8 cellular contexts compared by ENCODE assay signal in genomic region chr11:123063396-123064267, GRCh38. TPM values are rescaled to one million over a fixed set of nuclear protein-coding genes. Genes with fewer than 3 reads are reported as not detected.
DNase-seq lines count a peak whose midpoint lies in the region; ATAC-seq and TF ChIP-seq lines count a peak whose summit lies in the region.

No MANE protein-coding gene starts in this region.

- in situ Hi-C loops in SK-MEL-5 (cut with HindIII; ENCODE audit: low pct_unique_long_range_greater_than_20kb, low sequenced_read_pairs) = no loop called here
- in situ Hi-C loops in mammary epithelial cell (cut with MboI; ENCODE audit: low sequenced_read_pairs in 2 of 2) = no loop called here

- H3K36me3 Mint-ChIP-seq in CD8-positive, alpha-beta T cell = peaks cover 42% of the 10 kb centered on the region
- H3K36me3 Mint-ChIP-seq in stimulated activated naive CD8-positive, alpha-beta T cell treated with anti-CD3 and anti-CD28 coated beads, Interleukin-15, Interleukin-2, amounts not matched to agents 100 ng/mL and 50 ng/mL, for 24 hours (ENCODE audit: low read depth) = peaks cover 48% of the 10 kb centered on the region

- CTCF ChIA-PET in CD8-positive, alpha-beta T cell (lab: Charles Lee) = interaction anchor here (1.0 to 3.3 kb wide), 4 partner anchors 9 to 39 kb away, joined by 3 to 13 read pairs (median 8); no protein-coding TSS in a partner anchor
- CTCF ChIA-PET in mammary epithelial cell (lab: Charles Lee; ENCODE audit: low non-redundant PET) = no interaction called here

- H3K4me1 ChIP-seq in CD8-positive, alpha-beta T cell (ENCODE audit: insufficient read depth, low read length) = peaks cover 41% of the 10 kb centered on the region
- peaks cover 10% of the 10 kb centered on the region for H3K4me1 ChIP-seq in HUES48 (ENCODE audit: control insufficient read depth, insufficient read depth, low read length)
- peaks cover 16% of the 10 kb centered on the region for H3K4me1 ChIP-seq in mammary epithelial cell (ENCODE audit: insufficient read depth, low read length)

- intact Hi-C loops in CD8-positive, alpha-beta T cell (cut with DNase I, micrococcal nuclease) = loop anchor here (2.0 to 10.0 kb wide), 8 partner anchors 39 to 1771 kb away; partner anchors contain the start of genes SC5D (in 2 of the 2), ZNF202 (in 2 of the 2) and GRAMD1B (in 1 of the 2)
- intact Hi-C loops in mammary epithelial cell (cut with micrococcal nuclease) = loop anchor here (5.0 kb wide), 1 partner anchor 124 kb away; no protein-coding TSS in a partner anchor

- no peaks in the 10 kb centered on the region for H3K9me3 ChIP-seq in CD8-positive, alpha-beta T cell (ENCODE audit: low read length)
- H3K9me3 ChIP-seq in HUES48 (ENCODE audit: control insufficient read depth, insufficient read depth, low read length) (no peaks in the 10 kb centered on the region), mammary epithelial cell (replicated peaks; ENCODE audit: insufficient read depth, low read length) (no peaks in the 10 kb centered on the region)

- peaks cover 22% of the 10 kb centered on the region for H4K20me1 ChIP-seq in mammary epithelial cell (ENCODE audit: insufficient read depth, low read length)

- ATAC-seq in CD8-positive, alpha-beta T cell = no peak

- H3K9ac ChIP-seq in HUES48 (ENCODE audit: low read depth, low read length) = peak overlapping the region; percentile 99
- peak overlapping the region; percentile 100 for H3K9ac ChIP-seq in mammary epithelial cell (ENCODE audit: insufficient read depth, low read length)

- POLR2A ChIA-PET in CD8-positive, alpha-beta T cell (lab: Charles Lee) = interaction anchor here (1.2 to 9.0 kb wide), 10 partner anchors 8 to 318 kb away, joined by 3 to 85 read pairs (median 11); no protein-coding TSS in a partner anchor

- H3K27me3 Mint-ChIP-seq in CD8-positive, alpha-beta T cell (ENCODE audit: low read depth) = no peaks in the 10 kb centered on the region
- H3K27me3 Mint-ChIP-seq in stimulated activated naive CD8-positive, alpha-beta T cell treated with anti-CD3 and anti-CD28 coated beads, Interleukin-15, Interleukin-2, amounts not matched to agents 100 ng/mL and 50 ng/mL, for 24 hours = no peaks in the 10 kb centered on the region

- peak overlapping the region; percentile 87 for H3K27ac ChIP-seq in CD8-positive, alpha-beta T cell (ENCODE audit: low read depth, low read length)
- H3K27ac ChIP-seq in HUES48 (ENCODE audit: low read depth, low read length) = peak overlapping the region; percentile 100
- H3K27ac ChIP-seq in mammary epithelial cell (ENCODE audit: insufficient read depth, low read depth, low read length) = peak overlapping the region; percentile 99

- dilution Hi-C loops in mammary epithelial cell (cut with HindIII; ENCODE audit: low sequenced_read_pairs) = no loop called here

- peak overlapping the region; percentile 97 for H3K4me3 Mint-ChIP-seq in CD8-positive, alpha-beta T cell
- peak overlapping the region; percentile 90 for H3K4me3 Mint-ChIP-seq in stimulated activated naive CD8-positive, alpha-beta T cell treated with anti-CD3 and anti-CD28 coated beads, Interleukin-15, Interleukin-2, amounts not matched to agents 100 ng/mL and 50 ng/mL, for 24 hours

- peaks cover 27% of the 10 kb centered on the region for H3K36me3 ChIP-seq in CD8-positive, alpha-beta T cell (ENCODE audit: insufficient read depth, low read length)
- H3K36me3 ChIP-seq in HUES48 (ENCODE audit: control insufficient read depth, insufficient read depth, low read length) (peaks cover 30% of the 10 kb centered on the region), mammary epithelial cell (ENCODE audit: insufficient read depth, low read length) (peaks cover 24% of the 10 kb centered on the region)

- peak overlapping the region; percentile 95 for H3K4me2 ChIP-seq in mammary epithelial cell (ENCODE audit: insufficient read depth, low read depth, low read length)

- no peaks in the 10 kb centered on the region for H3K27me3 ChIP-seq in CD8-positive, alpha-beta T cell (ENCODE audit: insufficient read depth, low read length)
- no peaks in the 10 kb centered on the region for H3K27me3 ChIP-seq in HUES48 (ENCODE audit: control insufficient read depth, insufficient read depth, low read length)
- H3K27me3 ChIP-seq in mammary epithelial cell (ENCODE audit: insufficient read depth, low read length) = no peaks in the 10 kb centered on the region

- H3K9me3 Mint-ChIP-seq in CD8-positive, alpha-beta T cell = no peaks in the 10 kb centered on the region
- H3K9me3 Mint-ChIP-seq in stimulated activated naive CD8-positive, alpha-beta T cell treated with anti-CD3 and anti-CD28 coated beads, Interleukin-15, Interleukin-2, amounts not matched to agents 100 ng/mL and 50 ng/mL, for 24 hours = no peaks in the 10 kb centered on the region

- peak in 5 of 7 experiments; percentile 38 to 69 (median 49) for DNase-seq in CD8-positive, alpha-beta T cell
- DNase-seq in SK-MEL-5 (ENCODE audit: low read depth, low spot score) (peak; percentile 67), mammary epithelial cell (peak; percentile 60), kidney tubule cell (ENCODE audit: low spot score) (peak; percentile 70), islet precursor cell (no peak), epidermal melanocyte (ENCODE audit: insufficient read length, low spot score) (no peak)

- no peak for TF ChIP-seq CTCF in CD8-positive, alpha-beta T cell (IDR thresholded peaks at IDR 0.05)
- TF ChIP-seq CTCF in mammary epithelial cell (conservative IDR thresholded peaks at IDR 0.05 in 1 of 2, IDR thresholded peaks at IDR 0.05 in 1 of 2; ENCODE audit: extremely low read depth in 1 of 2, insufficient read depth in 1 of 2, low read depth in 1 of 2, low read length in 2 of 2) = no peak

- H3K27ac Mint-ChIP-seq in CD8-positive, alpha-beta T cell = peak overlapping the region; percentile 97
- peak overlapping the region; percentile 96 for H3K27ac Mint-ChIP-seq in stimulated activated naive CD8-positive, alpha-beta T cell treated with anti-CD3 and anti-CD28 coated beads, Interleukin-15, Interleukin-2, amounts not matched to agents 100 ng/mL and 50 ng/mL, for 24 hours

- H2AFZ ChIP-seq in mammary epithelial cell (ENCODE audit: low read depth, low read length) = peak overlapping the region; percentile 90

- H3K4me3 ChIP-seq in CD8-positive, alpha-beta T cell (ENCODE audit: low read depth, low read length) = peak overlapping the region; percentile 70
- peak overlapping the region; percentile 95 for H3K4me3 ChIP-seq in HUES48 (ENCODE audit: low read depth, low read length)
- H3K4me3 ChIP-seq in mammary epithelial cell (replicated peaks in 1 of 3; ENCODE audit: insufficient read depth in 1 of 3, low read depth in 2 of 3, low read length in 3 of 3) = peak overlapping the region; percentile 76 to 96 (median 85)

- H3K4me1 Mint-ChIP-seq in CD8-positive, alpha-beta T cell (ENCODE audit: low read depth) = peaks cover 54% of the 10 kb centered on the region
- peaks cover 63% of the 10 kb centered on the region for H3K4me1 Mint-ChIP-seq in stimulated activated naive CD8-positive, alpha-beta T cell treated with anti-CD3 and anti-CD28 coated beads, Interleukin-15, Interleukin-2, amounts not matched to agents 100 ng/mL and 50 ng/mL, for 24 hours (ENCODE audit: low read depth)

- H3K79me2 ChIP-seq in mammary epithelial cell (ENCODE audit: insufficient read depth, low read length) = peaks cover 57% of the 10 kb centered on the region

- BruUV-seq in mammary epithelial cell (replicated peaks; lab: Mats Ljungman, UMichigan) = no TSS peak

- WGBS in mammary epithelial cell (ENCODE audit: low coverage, missing lambda C conversion rate) = 32% methylated on average over 10 of the region's 10 CpGs

RNA-seq across cellular contexts. Expression of gene HSPA8, which starts 1.7 kb away (rescaled TPM):
- 100 to 1,000 TPM; 748 to 798 TPM for total RNA-seq in CD8-positive, alpha-beta T cell
- 5,337 and 5,709 TPM in 2 replicates for total RNA-seq in SK-MEL-5 (2014; rRNA removed; shearing (Covaris generic))
- 2,671 and 3,644 TPM in 2 replicates for polyA plus RNA-seq in SK-MEL-5 (2015; cell fraction: cytosol; rRNA removed)
- 1,833 and 2,507 TPM in 2 replicates for polyA plus RNA-seq in SK-MEL-5 (2015; cell fraction: nucleus; rRNA removed)
- 1,000 to 10,000 TPM; 1,127 to 2,810 TPM for total RNA-seq in mammary epithelial cell
- 4,037 TPM for polyA plus RNA-seq in mammary epithelial cell
- polyA minus RNA-seq in mammary epithelial cell = 4,508 TPM

Comparison
In these comparisons a context has a peak if more than half of its experiments do, and no peak if none do; other contexts are left out.
1. DNase-seq: peak in CD8-positive, alpha-beta T cell (5 of 7), SK-MEL-5 (single experiment), mammary epithelial cell (single experiment) and kidney tubule cell (single experiment); none in islet precursor cell (single experiment) and epidermal melanocyte (single experiment).
2. Peak in every context shown above with its lines, with median percentiles within 50 percentile points of each other: H3K27ac ChIP-seq and H3K4me3 ChIP-seq.